ENCODE assay signal across 1 cellular context in the genomic region with DNA sequence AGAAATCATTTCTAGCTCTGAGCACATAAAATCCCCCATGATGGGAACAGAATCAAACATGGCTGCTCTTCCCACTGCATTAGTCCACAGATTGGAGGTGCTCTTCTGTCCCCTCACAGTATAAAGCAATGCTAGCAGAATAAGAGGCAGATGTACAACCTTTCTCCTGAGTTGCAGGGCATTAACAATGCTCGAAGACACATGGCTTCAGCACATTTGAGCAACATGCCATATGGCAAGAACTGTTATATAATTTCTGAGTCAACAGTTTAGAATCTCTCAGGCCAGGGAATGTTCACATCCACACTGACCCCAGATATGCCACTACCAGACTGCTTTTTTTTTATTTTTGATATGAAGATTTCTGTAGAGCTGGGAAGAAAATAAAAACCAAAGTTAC.
A peak's percentile ranks its signal among the peaks of the same experiment; 100 is the strongest.
TF ChIP-seq lines count a peak whose summit lies in the region.

No MANE protein-coding gene starts in this region.

TF ChIP-seq in SK-N-SH, 30 proteins besides CTCF, POLR2A, EP300 and RAD21 (continued from another document):
- TF ChIP-seq POLR2AphosphoS5 (IDR thresholded peaks at IDR 0.05; ENCODE audit: low read depth, low read length) (peak; percentile 61; the same call in 1 of the 2 replicates), GABPA (IDR thresholded peaks at IDR 0.05; ENCODE audit: low read depth) (no peak), NFIC (IDR thresholded peaks at IDR 0.05; ENCODE audit: borderline replicate concordance) (0 out of 2 replicates have a peak, but pooled peaks have one; percentile 32), FOSL2 (IDR thresholded peaks at IDR 0.05; ENCODE audit: borderline replicate concordance, low read depth) (peak; percentile 86), PBX3 (IDR thresholded peaks at IDR 0.05) (peak; percentile 70), FOXM1 (IDR thresholded peaks at IDR 0.05; ENCODE audit: low read depth) (0 out of 2 replicates have a peak, but pooled peaks have one; percentile 15), RXRA (IDR thresholded peaks at IDR 0.05; ENCODE audit: borderline replicate concordance, low read depth) (peak; percentile 87), RCOR1 (IDR thresholded peaks at IDR 0.05; ENCODE audit: low read length) (no peak; the same call in 1 of the 2 replicates), GATA2 (CRISPR knock-in tag; IDR thresholded peaks at IDR 0.05) (no peak)
- TF ChIP-seq, protein P1, sequence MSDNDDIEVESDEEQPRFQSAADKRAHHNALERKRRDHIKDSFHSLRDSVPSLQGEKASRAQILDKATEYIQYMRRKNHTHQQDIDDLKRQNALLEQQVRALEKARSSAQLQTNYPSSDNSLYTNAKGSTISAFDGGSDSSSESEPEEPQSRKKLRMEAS (IDR thresholded peaks at IDR 0.05; ENCODE audit: low read depth): peak; percentile 93
- TF ChIP-seq, protein P2, sequence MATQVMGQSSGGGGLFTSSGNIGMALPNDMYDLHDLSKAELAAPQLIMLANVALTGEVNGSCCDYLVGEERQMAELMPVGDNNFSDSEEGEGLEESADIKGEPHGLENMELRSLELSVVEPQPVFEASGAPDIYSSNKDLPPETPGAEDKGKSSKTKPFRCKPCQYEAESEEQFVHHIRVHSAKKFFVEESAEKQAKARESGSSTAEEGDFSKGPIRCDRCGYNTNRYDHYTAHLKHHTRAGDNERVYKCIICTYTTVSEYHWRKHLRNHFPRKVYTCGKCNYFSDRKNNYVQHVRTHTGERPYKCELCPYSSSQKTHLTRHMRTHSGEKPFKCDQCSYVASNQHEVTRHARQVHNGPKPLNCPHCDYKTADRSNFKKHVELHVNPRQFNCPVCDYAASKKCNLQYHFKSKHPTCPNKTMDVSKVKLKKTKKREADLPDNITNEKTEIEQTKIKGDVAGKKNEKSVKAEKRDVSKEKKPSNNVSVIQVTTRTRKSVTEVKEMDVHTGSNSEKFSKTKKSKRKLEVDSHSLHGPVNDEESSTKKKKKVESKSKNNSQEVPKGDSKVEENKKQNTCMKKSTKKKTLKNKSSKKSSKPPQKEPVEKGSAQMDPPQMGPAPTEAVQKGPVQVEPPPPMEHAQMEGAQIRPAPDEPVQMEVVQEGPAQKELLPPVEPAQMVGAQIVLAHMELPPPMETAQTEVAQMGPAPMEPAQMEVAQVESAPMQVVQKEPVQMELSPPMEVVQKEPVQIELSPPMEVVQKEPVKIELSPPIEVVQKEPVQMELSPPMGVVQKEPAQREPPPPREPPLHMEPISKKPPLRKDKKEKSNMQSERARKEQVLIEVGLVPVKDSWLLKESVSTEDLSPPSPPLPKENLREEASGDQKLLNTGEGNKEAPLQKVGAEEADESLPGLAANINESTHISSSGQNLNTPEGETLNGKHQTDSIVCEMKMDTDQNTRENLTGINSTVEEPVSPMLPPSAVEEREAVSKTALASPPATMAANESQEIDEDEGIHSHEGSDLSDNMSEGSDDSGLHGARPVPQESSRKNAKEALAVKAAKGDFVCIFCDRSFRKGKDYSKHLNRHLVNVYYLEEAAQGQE (IDR thresholded peaks at IDR 0.05; ENCODE audit: low read depth, low read length): no peak
- TF ChIP-seq, protein P3, sequence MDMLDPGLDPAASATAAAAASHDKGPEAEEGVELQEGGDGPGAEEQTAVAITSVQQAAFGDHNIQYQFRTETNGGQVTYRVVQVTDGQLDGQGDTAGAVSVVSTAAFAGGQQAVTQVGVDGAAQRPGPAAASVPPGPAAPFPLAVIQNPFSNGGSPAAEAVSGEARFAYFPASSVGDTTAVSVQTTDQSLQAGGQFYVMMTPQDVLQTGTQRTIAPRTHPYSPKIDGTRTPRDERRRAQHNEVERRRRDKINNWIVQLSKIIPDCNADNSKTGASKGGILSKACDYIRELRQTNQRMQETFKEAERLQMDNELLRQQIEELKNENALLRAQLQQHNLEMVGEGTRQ (IDR thresholded peaks at IDR 0.05; ENCODE audit: borderline replicate concordance, low read depth, low read length): no peak
